In the genomic region with DNA sequence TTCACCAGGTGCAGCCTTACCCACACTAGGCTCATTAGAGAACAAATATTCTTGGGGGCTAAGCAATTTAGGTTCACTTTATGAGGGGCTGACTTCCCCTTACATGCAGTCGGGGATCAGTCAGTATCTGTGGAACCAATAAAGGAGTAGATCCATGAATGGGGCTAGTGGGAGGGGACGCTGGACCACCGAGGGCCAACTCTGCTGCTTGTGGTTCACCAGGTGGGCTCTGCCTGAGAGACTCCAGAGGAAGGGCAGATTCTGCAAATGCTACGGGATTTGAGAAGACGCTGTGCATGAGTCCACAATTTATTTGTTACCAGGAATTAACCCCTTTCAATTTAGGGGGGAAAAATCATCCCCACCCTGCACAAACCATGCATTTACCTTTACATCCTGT, we compare ENCODE assay signal across 22 cellular contexts. TPM values are rescaled to one million over a fixed set of nuclear protein-coding genes. Genes with fewer than 3 reads are reported as not detected.
A peak's percentile ranks its signal among the peaks of the same experiment; 100 is the strongest.
DNase-seq lines count a peak whose midpoint lies in the region; ATAC-seq and TF ChIP-seq lines count a peak whose summit lies in the region.
"Had no signal": no experiment of that assay in that cellular context is flagged by ENCODE, and none has a peak within 500 bp of the region (broad histone marks: within the 10 kb centered on the region; RNA-seq: fewer than 3 reads in every experiment).

No MANE protein-coding gene starts in this region.

- ATAC-seq in HG03457 (IDR thresholded peaks at IDR 0.05; ENCODE audit: unreplicated experiment): no peak
- ATAC-seq: K562, left cardiac atrium had no signal

- no peaks in the 10 kb centered on the region for H3K36me3 Mint-ChIP-seq in activated CD4-positive, alpha-beta T cell treated with anti-CD3 and anti-CD28 coated beads, Interleukin-2, amount 10 ng/mL, durations not matched to agents 24 days and 14 days (ENCODE audit: low read depth)
- H3K36me3 Mint-ChIP-seq in IgD-negative memory B cell (no peaks in the 10 kb centered on the region), brain (no peaks in the 10 kb centered on the region)

- no peaks in the 10 kb centered on the region for H3K79me2 ChIP-seq in osteoblast (ENCODE audit: insufficient read depth, low read length)

- TF ChIP-seq CTCF in brain (conservative IDR thresholded peaks at IDR 0.05) (no peak), osteoblast (IDR thresholded peaks at IDR 0.05; ENCODE audit: extremely low read depth, low read depth, low read length) (no peak)

- no peak overlapping the region for H3K4me3 ChIP-seq in osteoblast (ENCODE audit: insufficient read depth, low read length)
- H3K4me3 ChIP-seq: K562, SJSA1, thyroid gland had no signal

- H3K9me3 Mint-ChIP-seq in activated CD4-positive, alpha-beta T cell treated with anti-CD3 and anti-CD28 coated beads, Interleukin-2, amount 10 ng/mL, durations not matched to agents 24 days and 14 days: no peaks in the 10 kb centered on the region
- H3K9me3 Mint-ChIP-seq in IgD-negative memory B cell: no peaks in the 10 kb centered on the region
- peaks cover 1 to 9% (median 4%) of the 10 kb centered on the region in 5 experiments for H3K9me3 Mint-ChIP-seq in brain
- H3K9me3 Mint-ChIP-seq: stimulated activated naive CD8-positive, alpha-beta T cell treated with anti-CD3 and anti-CD28 coated beads, Interleukin-15, Interleukin-2, amounts not matched to agents 100 ng/mL and 50 ng/mL, for 24 hours had no signal

- peak overlapping the region; percentile 51 for H3K4me3 Mint-ChIP-seq in activated CD4-positive, alpha-beta T cell treated with anti-CD3 and anti-CD28 coated beads, Interleukin-2, amount 10 ng/mL, durations not matched to agents 24 days and 14 days
- H3K4me3 Mint-ChIP-seq in IgD-negative memory B cell (peak overlapping the region; percentile 56 to 83 (median 68)), brain (peak overlapping the region; percentile 47 to 81 (median 72))

- H2AFZ ChIP-seq in osteoblast (ENCODE audit: low read length): no peak overlapping the region

- no peaks in the 10 kb centered on the region for H3K27me3 ChIP-seq in osteoblast (ENCODE audit: insufficient read depth, low read length)
- H3K27me3 ChIP-seq: thyroid gland had no signal

- H4K20me1 ChIP-seq in osteoblast (ENCODE audit: insufficient read depth, low read length): no peaks in the 10 kb centered on the region

- no peak overlapping the region for H3K4me2 ChIP-seq in osteoblast (ENCODE audit: insufficient read depth, low read length)

- H3K4me1 Mint-ChIP-seq in activated CD4-positive, alpha-beta T cell treated with anti-CD3 and anti-CD28 coated beads, Interleukin-2, amount 10 ng/mL, durations not matched to agents 24 days and 14 days: peaks cover 20% of the 10 kb centered on the region
- H3K4me1 Mint-ChIP-seq in IgD-negative memory B cell: peaks cover 6 to 16% (median 15%) of the 10 kb centered on the region in 3 donors
- peaks cover 26% of the 10 kb centered on the region for H3K4me1 Mint-ChIP-seq in brain

- H3K4me1 ChIP-seq in osteoblast (ENCODE audit: insufficient read depth, low read length): peaks cover 10% of the 10 kb centered on the region

- no peak for DNase-seq in activated CD4-positive, alpha-beta T cell treated with anti-CD3 and anti-CD28 coated beads, Interleukin-2, amount 10 ng/mL, durations not matched to agents 24 days and 14 days
- DNase-seq in activated CD4-positive, alpha-beta T cell treated with anti-CD3 and anti-CD28 coated beads, Interleukin-2, amount 50 U/mL, for 4 hours: no peak
- DNase-seq in osteoblast (ENCODE audit: insufficient read length, low spot score, missing footprints) (peak; percentile 34), NCI-H748 treated with DMSO at 0.1 percent for 48 hours (lab: John Stamatoyannopoulos, UW) (no peak), NCI-H2107 (lab: John Stamatoyannopoulos, UW) (no peak)
- DNase-seq: activated effector memory CD4-positive, alpha-beta T cell treated with Interleukin-2 at 50 U/mL for 16 hours; Calu3; central memory CD4-positive, alpha-beta T cell; left cardiac atrium; NCI-H1694; NCI-H2171 treated with DMSO at 0.1 percent for 48 hours; NCI-H524 treated with DMSO at 0.1 percent for 48 hours; stimulated activated CD4-positive, alpha-beta T cell treated with anti-CD3 and anti-CD28 coated beads, Interleukin-2, amount 100 ng/mL, for 48 hours had no signal

- no peaks in the 10 kb centered on the region for H3K9me3 ChIP-seq in osteoblast (ENCODE audit: low read depth, low read length)
- H3K9me3 ChIP-seq: SJSA1, thyroid gland had no signal

- intact Hi-C loops in activated CD4-positive, alpha-beta T cell treated with anti-CD3 and anti-CD28 coated beads, Interleukin-2, amount 10 ng/mL, durations not matched to agents 24 days and 14 days (cut with micrococcal nuclease): no loop called here

- H3K36me3 ChIP-seq in osteoblast (ENCODE audit: insufficient read depth, low read length): no peaks in the 10 kb centered on the region
- H3K36me3 ChIP-seq: SJSA1, thyroid gland had no signal

- H3K27ac Mint-ChIP-seq in activated CD4-positive, alpha-beta T cell treated with anti-CD3 and anti-CD28 coated beads, Interleukin-2, amount 10 ng/mL, durations not matched to agents 24 days and 14 days: peak overlapping the region; percentile 25
- peak overlapping the region in 2 of 3 donors; percentile 62 to 86 for H3K27ac Mint-ChIP-seq in IgD-negative memory B cell
- peak overlapping the region; percentile 37 to 94 (median 52) for H3K27ac Mint-ChIP-seq in brain

- no peak overlapping the region for H3K27ac ChIP-seq in osteoblast (ENCODE audit: low read depth, low read length)
- H3K27ac ChIP-seq: SJSA1 had no signal

- H3K27me3 Mint-ChIP-seq in activated CD4-positive, alpha-beta T cell treated with anti-CD3 and anti-CD28 coated beads, Interleukin-2, amount 10 ng/mL, durations not matched to agents 24 days and 14 days: peaks cover 24% of the 10 kb centered on the region
- H3K27me3 Mint-ChIP-seq in IgD-negative memory B cell (no peaks in the 10 kb centered on the region), brain (peaks cover 6% of the 10 kb centered on the region)

RNA-seq across cellular contexts. Expression of a gene that starts 15.9 kb away (rescaled TPM):
- 0.26 and 0.73 TPM in 2 replicates for total RNA-seq in activated CD4-positive, alpha-beta T cell treated with anti-CD3 and anti-CD28 coated beads, Interleukin-2, amount 10 ng/mL, durations not matched to agents 24 days and 14 days
- polyA plus RNA-seq in IgD-negative memory B cell (5.7 TPM), brain (ENCODE audit: insufficient read depth, low read depth, low replicate concordance) (2.2 TPM)
- total RNA-seq in osteoblast: 0.72 and 1.8 TPM in 2 replicates
- total RNA-seq: A172, dermis microvascular lymphatic vessel endothelial cell, K562, SJSA1 had no signal
- polyA plus RNA-seq: K562 had no signal

RNA-seq across cellular contexts. Expression of a gene that starts 44.4 kb away (rescaled TPM):
- total RNA-seq in activated CD4-positive, alpha-beta T cell treated with anti-CD3 and anti-CD28 coated beads, Interleukin-2, amount 10 ng/mL, durations not matched to agents 24 days and 14 days: 0.19 and 0.43 TPM in 2 replicates
- polyA plus RNA-seq in IgD-negative memory B cell (0.63 TPM), brain (ENCODE audit: insufficient read depth, low read depth, low replicate concordance) (0.24 TPM)
- 0.29 TPM in 1 of 2 replicates, not detected in the other for total RNA-seq in osteoblast
- total RNA-seq: A172, dermis microvascular lymphatic vessel endothelial cell, K562, SJSA1 had no signal
- polyA plus RNA-seq: K562 had no signal
